In the genomic region with DNA sequence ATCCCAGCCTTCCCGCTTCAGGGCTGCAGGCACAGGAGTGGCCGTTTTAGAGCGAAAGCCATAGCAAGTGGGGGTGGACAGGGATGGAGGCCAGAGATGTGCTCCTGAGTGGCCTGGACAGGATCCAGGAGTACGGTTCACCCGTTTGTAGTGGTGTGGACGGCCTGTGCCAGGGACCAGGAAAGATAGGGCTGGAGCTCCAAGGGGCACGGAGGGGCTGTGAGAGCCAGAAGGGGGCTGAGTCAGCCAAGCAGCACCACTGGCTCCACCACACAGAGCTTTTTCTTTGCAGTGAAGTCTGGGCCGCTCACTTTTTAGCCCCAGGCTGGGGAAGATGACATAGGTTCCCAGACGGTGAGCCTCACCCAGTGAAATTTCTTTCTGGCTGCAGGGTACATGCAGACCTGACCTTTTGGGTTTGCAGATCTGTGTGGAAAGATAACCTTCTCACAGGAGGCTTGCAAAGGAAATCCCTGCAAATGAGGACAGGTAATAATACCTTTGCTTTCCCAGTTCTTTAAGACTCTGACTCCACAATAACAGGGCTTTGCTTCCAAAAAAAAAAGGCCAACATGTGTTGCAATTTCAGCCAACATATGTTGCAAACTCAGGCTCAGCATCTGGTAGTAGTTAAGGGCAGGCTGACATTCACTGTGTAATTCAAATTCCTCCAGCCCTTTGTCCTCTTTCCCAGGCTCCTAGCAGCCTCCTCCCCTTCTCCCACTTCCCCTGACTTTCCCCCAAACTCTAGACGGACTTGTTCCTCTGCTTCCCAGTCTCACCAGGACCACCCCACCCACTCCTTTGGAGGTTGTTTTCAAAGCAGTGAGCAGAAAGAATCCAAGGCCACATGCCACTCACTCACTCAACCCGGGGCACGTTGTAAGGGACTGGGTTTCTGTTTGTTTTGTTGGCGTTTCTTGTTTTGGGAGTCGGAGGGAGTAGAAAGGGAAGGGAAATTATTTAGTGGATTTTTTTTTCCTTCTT, we compare ENCODE assay signal across 1 cellular context.
A peak's percentile ranks its signal among the peaks of the same experiment; 100 is the strongest.
TF ChIP-seq lines count a peak whose summit lies in the region.

No MANE protein-coding gene starts in this region.

TF ChIP-seq in HepG2, 621 proteins besides CTCF, POLR2A, EP300 and RAD21 (continued from another document and continues in another):
- TF ChIP-seq, protein P1, sequence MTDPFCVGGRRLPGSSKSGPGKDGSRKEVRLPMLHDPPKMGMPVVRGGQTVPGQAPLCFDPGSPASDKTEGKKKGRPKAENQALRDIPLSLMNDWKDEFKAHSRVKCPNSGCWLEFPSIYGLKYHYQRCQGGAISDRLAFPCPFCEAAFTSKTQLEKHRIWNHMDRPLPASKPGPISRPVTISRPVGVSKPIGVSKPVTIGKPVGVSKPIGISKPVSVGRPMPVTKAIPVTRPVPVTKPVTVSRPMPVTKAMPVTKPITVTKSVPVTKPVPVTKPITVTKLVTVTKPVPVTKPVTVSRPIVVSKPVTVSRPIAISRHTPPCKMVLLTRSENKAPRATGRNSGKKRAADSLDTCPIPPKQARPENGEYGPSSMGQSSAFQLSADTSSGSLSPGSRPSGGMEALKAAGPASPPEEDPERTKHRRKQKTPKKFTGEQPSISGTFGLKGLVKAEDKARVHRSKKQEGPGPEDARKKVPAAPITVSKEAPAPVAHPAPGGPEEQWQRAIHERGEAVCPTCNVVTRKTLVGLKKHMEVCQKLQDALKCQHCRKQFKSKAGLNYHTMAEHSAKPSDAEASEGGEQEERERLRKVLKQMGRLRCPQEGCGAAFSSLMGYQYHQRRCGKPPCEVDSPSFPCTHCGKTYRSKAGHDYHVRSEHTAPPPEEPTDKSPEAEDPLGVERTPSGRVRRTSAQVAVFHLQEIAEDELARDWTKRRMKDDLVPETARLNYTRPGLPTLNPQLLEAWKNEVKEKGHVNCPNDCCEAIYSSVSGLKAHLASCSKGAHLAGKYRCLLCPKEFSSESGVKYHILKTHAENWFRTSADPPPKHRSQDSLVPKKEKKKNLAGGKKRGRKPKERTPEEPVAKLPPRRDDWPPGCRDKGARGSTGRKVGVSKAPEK (CRISPR knock-in tag; IDR thresholded peaks at IDR 0.05; ENCODE audit: borderline replicate concordance) = 0 out of 2 replicates have a peak, but pooled peaks have one; percentile 49
- TF ChIP-seq HOXA3 (CRISPR knock-in tag; IDR thresholded peaks at IDR 0.05) (0 out of 2 replicates have a peak, but pooled peaks have one; percentile 34), LCORL (IDR thresholded peaks at IDR 0.05) (no peak), LCORL (CRISPR knock-in tag; IDR thresholded peaks at IDR 0.05) (peak; percentile 72), ZNF264 (CRISPR knock-in tag; IDR thresholded peaks at IDR 0.05) (0 out of 2 replicates have a peak, but pooled peaks have one; percentile 10), ETV6 (CRISPR knock-in tag; conservative IDR thresholded peaks at IDR 0.05) (0 out of 2 replicates have a peak, but pooled peaks have one; percentile 47), MLLT10 (CRISPR knock-in tag; IDR thresholded peaks at IDR 0.05) (no peak), PHF8 (CRISPR knock-in tag; IDR thresholded peaks at IDR 0.05) (0 out of 2 replicates have a peak, but pooled peaks have one; percentile 38), ASH2L (IDR thresholded peaks at IDR 0.05; ENCODE audit: insufficient read length, low read depth, low read length) (peak; percentile 41), ZNF180 (CRISPR knock-in tag; IDR thresholded peaks at IDR 0.05; ENCODE audit: borderline replicate concordance, low read depth) (no peak), NFATC3 (CRISPR knock-in tag; IDR thresholded peaks at IDR 0.05) (no peak), ZNF367 (CRISPR knock-in tag; IDR thresholded peaks at IDR 0.05; ENCODE audit: borderline replicate concordance) (no peak), KAT8 (CRISPR knock-in tag; IDR thresholded peaks at IDR 0.05) (peak; percentile 66; the same call in 1 of the 2 replicates), ZNF616 (CRISPR knock-in tag; IDR thresholded peaks at IDR 0.05; ENCODE audit: low read depth) (no peak), ZNF34 (CRISPR knock-in tag; IDR thresholded peaks at IDR 0.05; ENCODE audit: borderline replicate concordance) (peak; percentile 71; the same call in 1 of the 2 replicates), SALL1 (CRISPR knock-in tag; IDR thresholded peaks at IDR 0.05) (peak; percentile 75), CAMTA2 (CRISPR knock-in tag; IDR thresholded peaks at IDR 0.05; ENCODE audit: borderline replicate concordance) (no peak), SYNCRIP (IDR thresholded peaks at IDR 0.05; ENCODE audit: insufficient read depth, low read depth, low read length) (no peak), MTF2 (CRISPR knock-in tag; IDR thresholded peaks at IDR 0.05; ENCODE audit: borderline replicate concordance) (0 out of 2 replicates have a peak, but pooled peaks have one; percentile 57), ZNF546 (CRISPR knock-in tag; conservative IDR thresholded peaks at IDR 0.05) (no peak), SMAD9 (CRISPR knock-in tag; IDR thresholded peaks at IDR 0.05) (0 out of 2 replicates have a peak, but pooled peaks have one; percentile 38), PAX8 (CRISPR knock-in tag; IDR thresholded peaks at IDR 0.05; ENCODE audit: borderline replicate concordance) (no peak), TCF7 (IDR thresholded peaks at IDR 0.05; ENCODE audit: low read depth) (peak; percentile 34), MEIS1 (CRISPR knock-in tag; IDR thresholded peaks at IDR 0.05; ENCODE audit: borderline replicate concordance) (0 out of 2 replicates have a peak, but pooled peaks have one; percentile 63), HNRNPK (IDR thresholded peaks at IDR 0.05; ENCODE audit: low read depth, low read length, poor library complexity, severe bottlenecking) (peak; percentile 48), RARG (CRISPR knock-in tag; IDR thresholded peaks at IDR 0.05; ENCODE audit: low read depth) (no peak), FOSL2 (CRISPR knock-in tag; IDR thresholded peaks at IDR 0.05) (peak; percentile 57; the same call in 1 of the 2 replicates), ZNF441 (CRISPR knock-in tag; IDR thresholded peaks at IDR 0.05; ENCODE audit: borderline replicate concordance) (no peak)
- TF ChIP-seq, protein P2, sequence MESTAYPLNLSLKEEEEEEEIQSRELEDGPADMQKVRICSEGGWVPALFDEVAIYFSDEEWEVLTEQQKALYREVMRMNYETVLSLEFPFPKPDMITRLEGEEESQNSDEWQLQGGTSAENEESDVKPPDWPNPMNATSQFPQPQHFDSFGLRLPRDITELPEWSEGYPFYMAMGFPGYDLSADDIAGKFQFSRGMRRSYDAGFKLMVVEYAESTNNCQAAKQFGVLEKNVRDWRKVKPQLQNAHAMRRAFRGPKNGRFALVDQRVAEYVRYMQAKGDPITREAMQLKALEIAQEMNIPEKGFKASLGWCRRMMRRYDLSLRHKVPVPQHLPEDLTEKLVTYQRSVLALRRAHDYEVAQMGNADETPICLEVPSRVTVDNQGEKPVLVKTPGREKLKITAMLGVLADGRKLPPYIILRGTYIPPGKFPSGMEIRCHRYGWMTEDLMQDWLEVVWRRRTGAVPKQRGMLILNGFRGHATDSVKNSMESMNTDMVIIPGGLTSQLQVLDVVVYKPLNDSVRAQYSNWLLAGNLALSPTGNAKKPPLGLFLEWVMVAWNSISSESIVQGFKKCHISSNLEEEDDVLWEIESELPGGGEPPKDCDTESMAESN (CRISPR knock-in tag; conservative IDR thresholded peaks at IDR 0.05) = no peak
- TF ChIP-seq, protein P3, sequence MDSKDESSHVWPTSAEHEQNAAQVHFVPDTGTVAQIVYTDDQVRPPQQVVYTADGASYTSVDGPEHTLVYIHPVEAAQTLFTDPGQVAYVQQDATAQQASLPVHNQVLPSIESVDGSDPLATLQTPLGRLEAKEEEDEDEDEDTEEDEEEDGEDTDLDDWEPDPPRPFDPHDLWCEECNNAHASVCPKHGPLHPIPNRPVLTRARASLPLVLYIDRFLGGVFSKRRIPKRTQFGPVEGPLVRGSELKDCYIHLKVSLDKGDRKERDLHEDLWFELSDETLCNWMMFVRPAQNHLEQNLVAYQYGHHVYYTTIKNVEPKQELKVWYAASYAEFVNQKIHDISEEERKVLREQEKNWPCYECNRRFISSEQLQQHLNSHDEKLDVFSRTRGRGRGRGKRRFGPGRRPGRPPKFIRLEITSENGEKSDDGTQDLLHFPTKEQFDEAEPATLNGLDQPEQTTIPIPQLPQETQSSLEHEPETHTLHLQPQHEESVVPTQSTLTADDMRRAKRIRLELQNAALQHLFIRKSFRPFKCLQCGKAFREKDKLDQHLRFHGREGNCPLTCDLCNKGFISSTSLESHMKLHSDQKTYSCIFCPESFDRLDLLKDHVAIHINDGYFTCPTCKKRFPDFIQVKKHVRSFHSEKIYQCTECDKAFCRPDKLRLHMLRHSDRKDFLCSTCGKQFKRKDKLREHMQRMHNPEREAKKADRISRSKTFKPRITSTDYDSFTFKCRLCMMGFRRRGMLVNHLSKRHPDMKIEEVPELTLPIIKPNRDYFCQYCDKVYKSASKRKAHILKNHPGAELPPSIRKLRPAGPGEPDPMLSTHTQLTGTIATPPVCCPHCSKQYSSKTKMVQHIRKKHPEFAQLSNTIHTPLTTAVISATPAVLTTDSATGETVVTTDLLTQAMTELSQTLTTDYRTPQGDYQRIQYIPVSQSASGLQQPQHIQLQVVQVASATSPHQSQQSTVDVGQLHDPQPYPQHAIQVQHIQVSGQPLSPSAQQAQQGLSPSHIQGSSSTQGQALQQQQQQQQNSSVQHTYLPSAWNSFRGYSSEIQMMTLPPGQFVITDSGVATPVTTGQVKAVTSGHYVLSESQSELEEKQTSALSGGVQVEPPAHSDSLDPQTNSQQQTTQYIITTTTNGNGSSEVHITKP (CRISPR knock-in tag; IDR thresholded peaks at IDR 0.05; ENCODE audit: low read depth) = 0 out of 2 replicates have a peak, but pooled peaks have one; percentile 10
- TF ChIP-seq, protein P4, sequence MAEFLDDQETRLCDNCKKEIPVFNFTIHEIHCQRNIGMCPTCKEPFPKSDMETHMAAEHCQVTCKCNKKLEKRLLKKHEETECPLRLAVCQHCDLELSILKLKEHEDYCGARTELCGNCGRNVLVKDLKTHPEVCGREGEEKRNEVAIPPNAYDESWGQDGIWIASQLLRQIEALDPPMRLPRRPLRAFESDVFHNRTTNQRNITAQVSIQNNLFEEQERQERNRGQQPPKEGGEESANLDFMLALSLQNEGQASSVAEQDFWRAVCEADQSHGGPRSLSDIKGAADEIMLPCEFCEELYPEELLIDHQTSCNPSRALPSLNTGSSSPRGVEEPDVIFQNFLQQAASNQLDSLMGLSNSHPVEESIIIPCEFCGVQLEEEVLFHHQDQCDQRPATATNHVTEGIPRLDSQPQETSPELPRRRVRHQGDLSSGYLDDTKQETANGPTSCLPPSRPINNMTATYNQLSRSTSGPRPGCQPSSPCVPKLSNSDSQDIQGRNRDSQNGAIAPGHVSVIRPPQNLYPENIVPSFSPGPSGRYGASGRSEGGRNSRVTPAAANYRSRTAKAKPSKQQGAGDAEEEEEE (CRISPR knock-in tag; IDR thresholded peaks at IDR 0.05; ENCODE audit: borderline replicate concordance) = no peak; the same call in 1 of the 2 replicates
- TF ChIP-seq, protein P5, sequence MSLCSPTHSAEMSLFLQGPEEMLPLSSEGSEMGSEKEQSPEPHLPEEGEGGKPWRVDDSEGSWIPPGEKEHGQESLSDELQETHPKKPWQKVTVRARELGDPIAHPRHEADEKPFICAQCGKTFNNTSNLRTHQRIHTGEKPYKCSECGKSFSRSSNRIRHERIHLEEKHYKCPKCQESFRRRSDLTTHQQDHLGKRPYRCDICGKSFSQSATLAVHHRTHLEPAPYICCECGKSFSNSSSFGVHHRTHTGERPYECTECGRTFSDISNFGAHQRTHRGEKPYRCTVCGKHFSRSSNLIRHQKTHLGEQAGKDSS (CRISPR knock-in tag; IDR thresholded peaks at IDR 0.05; ENCODE audit: borderline replicate concordance, low read depth) = no peak; the same call in 1 of the 2 replicates
- TF ChIP-seq, protein P6, sequence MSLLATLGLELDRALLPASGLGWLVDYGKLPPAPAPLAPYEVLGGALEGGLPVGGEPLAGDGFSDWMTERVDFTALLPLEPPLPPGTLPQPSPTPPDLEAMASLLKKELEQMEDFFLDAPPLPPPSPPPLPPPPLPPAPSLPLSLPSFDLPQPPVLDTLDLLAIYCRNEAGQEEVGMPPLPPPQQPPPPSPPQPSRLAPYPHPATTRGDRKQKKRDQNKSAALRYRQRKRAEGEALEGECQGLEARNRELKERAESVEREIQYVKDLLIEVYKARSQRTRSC (CRISPR knock-in tag; IDR thresholded peaks at IDR 0.05; ENCODE audit: low read depth) = 0 out of 2 replicates have a peak, but pooled peaks have one; percentile 49
- TF ChIP-seq, protein P7, sequence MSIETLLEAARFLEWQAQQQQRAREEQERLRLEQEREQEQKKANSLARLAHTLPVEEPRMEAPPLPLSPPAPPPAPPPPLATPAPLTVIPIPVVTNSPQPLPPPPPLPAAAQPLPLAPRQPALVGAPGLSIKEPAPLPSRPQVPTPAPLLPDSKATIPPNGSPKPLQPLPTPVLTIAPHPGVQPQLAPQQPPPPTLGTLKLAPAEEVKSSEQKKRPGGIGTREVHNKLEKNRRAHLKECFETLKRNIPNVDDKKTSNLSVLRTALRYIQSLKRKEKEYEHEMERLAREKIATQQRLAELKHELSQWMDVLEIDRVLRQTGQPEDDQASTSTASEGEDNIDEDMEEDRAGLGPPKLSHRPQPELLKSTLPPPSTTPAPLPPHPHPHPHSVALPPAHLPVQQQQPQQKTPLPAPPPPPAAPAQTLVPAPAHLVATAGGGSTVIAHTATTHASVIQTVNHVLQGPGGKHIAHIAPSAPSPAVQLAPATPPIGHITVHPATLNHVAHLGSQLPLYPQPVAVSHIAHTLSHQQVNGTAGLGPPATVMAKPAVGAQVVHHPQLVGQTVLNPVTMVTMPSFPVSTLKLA (IDR thresholded peaks at IDR 0.05) = peak; percentile 41
- TF ChIP-seq, protein P8, sequence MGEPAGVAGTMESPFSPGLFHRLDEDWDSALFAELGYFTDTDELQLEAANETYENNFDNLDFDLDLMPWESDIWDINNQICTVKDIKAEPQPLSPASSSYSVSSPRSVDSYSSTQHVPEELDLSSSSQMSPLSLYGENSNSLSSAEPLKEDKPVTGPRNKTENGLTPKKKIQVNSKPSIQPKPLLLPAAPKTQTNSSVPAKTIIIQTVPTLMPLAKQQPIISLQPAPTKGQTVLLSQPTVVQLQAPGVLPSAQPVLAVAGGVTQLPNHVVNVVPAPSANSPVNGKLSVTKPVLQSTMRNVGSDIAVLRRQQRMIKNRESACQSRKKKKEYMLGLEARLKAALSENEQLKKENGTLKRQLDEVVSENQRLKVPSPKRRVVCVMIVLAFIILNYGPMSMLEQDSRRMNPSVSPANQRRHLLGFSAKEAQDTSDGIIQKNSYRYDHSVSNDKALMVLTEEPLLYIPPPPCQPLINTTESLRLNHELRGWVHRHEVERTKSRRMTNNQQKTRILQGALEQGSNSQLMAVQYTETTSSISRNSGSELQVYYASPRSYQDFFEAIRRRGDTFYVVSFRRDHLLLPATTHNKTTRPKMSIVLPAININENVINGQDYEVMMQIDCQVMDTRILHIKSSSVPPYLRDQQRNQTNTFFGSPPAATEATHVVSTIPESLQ (CRISPR knock-in tag; conservative IDR thresholded peaks at IDR 0.05) = no peak
- TF ChIP-seq, protein P9, sequence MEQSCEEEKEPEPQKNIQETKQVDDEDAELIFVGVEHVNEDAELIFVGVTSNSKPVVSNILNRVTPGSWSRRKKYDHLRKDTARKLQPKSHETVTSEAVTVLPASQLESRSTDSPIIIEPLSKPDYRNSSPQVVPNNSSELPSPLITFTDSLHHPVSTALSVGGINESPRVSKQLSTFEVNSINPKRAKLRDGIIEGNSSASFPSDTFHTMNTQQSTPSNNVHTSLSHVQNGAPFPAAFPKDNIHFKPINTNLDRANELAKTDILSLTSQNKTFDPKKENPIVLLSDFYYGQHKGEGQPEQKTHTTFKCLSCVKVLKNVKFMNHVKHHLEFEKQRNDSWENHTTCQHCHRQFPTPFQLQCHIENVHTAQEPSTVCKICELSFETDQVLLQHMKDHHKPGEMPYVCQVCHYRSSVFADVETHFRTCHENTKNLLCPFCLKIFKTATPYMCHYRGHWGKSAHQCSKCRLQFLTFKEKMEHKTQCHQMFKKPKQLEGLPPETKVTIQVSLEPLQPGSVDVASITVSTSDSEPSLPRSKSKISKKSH (CRISPR knock-in tag; IDR thresholded peaks at IDR 0.05; ENCODE audit: borderline replicate concordance) = peak; percentile 67; the same call in 1 of the 2 replicates
